Comparison of ENCODE assay signal across 8 cellular contexts in the genomic region with DNA sequence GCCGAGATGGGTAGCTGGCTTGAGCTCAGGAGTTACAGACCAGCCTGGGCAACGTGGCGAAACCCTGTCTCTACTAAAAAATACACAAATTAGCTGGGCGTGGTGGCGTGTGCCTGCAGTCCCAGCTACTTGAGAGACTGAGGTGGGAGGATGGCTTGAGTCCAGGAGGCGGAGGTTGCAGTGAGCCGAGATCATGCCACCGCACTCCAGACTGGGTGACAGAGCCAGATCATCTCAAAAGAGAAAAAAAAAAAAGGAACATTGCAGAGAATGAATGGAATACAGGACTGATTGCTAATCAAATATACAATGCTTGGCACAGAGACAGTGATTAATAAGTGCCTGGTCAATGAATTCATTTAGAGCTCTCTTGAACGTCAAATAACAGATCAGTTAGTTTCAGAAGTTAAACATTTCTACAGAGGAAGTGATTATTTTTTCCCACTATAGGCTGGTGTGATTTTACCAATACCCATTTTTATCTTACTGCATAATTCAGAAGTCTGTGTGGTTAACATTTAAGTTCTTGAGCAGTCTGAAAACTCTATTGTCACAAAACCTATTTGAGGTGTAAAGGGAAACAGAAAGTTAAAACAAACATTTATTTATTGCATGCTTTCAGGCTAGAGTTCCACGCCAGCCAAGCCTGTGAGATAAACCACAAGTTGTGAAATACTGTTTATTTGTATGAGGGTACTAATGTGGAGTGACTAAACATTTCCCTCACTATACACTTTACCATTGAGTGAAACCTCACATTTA. TPM values are rescaled to one million over a fixed set of nuclear protein-coding genes. Genes with fewer than 3 reads are reported as not detected.
A peak's percentile ranks its signal among the peaks of the same experiment; 100 is the strongest.
DNase-seq lines count a peak whose midpoint lies in the region; ATAC-seq and TF ChIP-seq lines count a peak whose summit lies in the region.

No MANE protein-coding gene starts in this region.

- peaks cover 3% of the 10 kb centered on the region for H3K27me3 Mint-ChIP-seq in type B pancreatic cell

- H3K36me3 Mint-ChIP-seq in type B pancreatic cell: no peaks in the 10 kb centered on the region

- H3K4me3 Mint-ChIP-seq in type B pancreatic cell: no peak overlapping the region

- DNase-seq in GM13976 (ENCODE audit: low spot score): peak; percentile 51
- DNase-seq in HT1080 (ENCODE audit: low read depth): peak; percentile 46
- peak; percentile 31 for DNase-seq in epithelial cell of prostate (ENCODE audit: low read depth, low spot score)
- no peak for DNase-seq in NCI-H774 (lab: John Stamatoyannopoulos, UW)
- no peak for DNase-seq in stimulated activated CD8-positive, alpha-beta memory T cell treated with anti-CD3 and anti-CD28 coated beads, Interleukin-4, amount 100 ng/mL, for 48 hours
- no peak for DNase-seq in type B pancreatic cell (ENCODE audit: extremely low spot score, unreplicated experiment)

- H3K4me1 Mint-ChIP-seq in type B pancreatic cell (ENCODE audit: unreplicated experiment): no peaks in the 10 kb centered on the region

- no peaks in the 10 kb centered on the region for H3K9me3 Mint-ChIP-seq in type B pancreatic cell

- H3K27ac ChIP-seq in epithelial cell of prostate: no peak overlapping the region

- in situ Hi-C loops in GM13976 (cut with MboI; ENCODE audit: low sequenced_read_pairs, unreplicated experiment): no loop called here

- no peak overlapping the region for H3K27ac Mint-ChIP-seq in type B pancreatic cell

- no peak for TF ChIP-seq CTCF in GM13976 (IDR thresholded peaks at IDR 0.05; ENCODE audit: borderline replicate concordance, control extremely low read depth, extremely low read depth, insufficient read depth, missing control alignments)
- TF ChIP-seq CTCF in type B pancreatic cell (conservative IDR thresholded peaks at IDR 0.05): no peak

- ATAC-seq in GM21619 (IDR thresholded peaks at IDR 0.05; ENCODE audit: unreplicated experiment): peak; percentile 85
- no peak for ATAC-seq in SK-N-SH treated with all-trans-retinoic acid at 6 μM for 48 hours

TF ChIP-seq in SK-N-SH treated with all-trans-retinoic acid at 6 μM for 48 hours, 23 proteins besides CTCF, POLR2A, EP300 and RAD21:
- TF ChIP-seq ZNF8 (CRISPR knock-in tag; IDR thresholded peaks at IDR 0.05) (no peak), ISL1 (CRISPR knock-in tag; IDR thresholded peaks at IDR 0.05) (no peak), ZC3H10 (CRISPR knock-in tag; IDR thresholded peaks at IDR 0.05) (no peak), PPARA (CRISPR knock-in tag; IDR thresholded peaks at IDR 0.05; ENCODE audit: borderline replicate concordance) (no peak), ESRRG (CRISPR knock-in tag; IDR thresholded peaks at IDR 0.05) (no peak), GLIS3 (CRISPR knock-in tag; IDR thresholded peaks at IDR 0.05) (no peak), ZFP3 (CRISPR knock-in tag; IDR thresholded peaks at IDR 0.05) (no peak), ZNF565 (CRISPR knock-in tag; conservative IDR thresholded peaks at IDR 0.05; ENCODE audit: low read depth) (no peak), CSDC2 (CRISPR knock-in tag; IDR thresholded peaks at IDR 0.05) (no peak), ZNF70 (CRISPR knock-in tag; IDR thresholded peaks at IDR 0.05) (no peak), TCF4 (CRISPR knock-in tag; IDR thresholded peaks at IDR 0.05; ENCODE audit: borderline replicate concordance) (no peak), OSR1 (CRISPR knock-in tag; IDR thresholded peaks at IDR 0.05) (no peak), BACH2 (CRISPR knock-in tag; IDR thresholded peaks at IDR 0.05; ENCODE audit: borderline replicate concordance) (no peak), RARB (CRISPR knock-in tag; IDR thresholded peaks at IDR 0.05) (no peak)
- TF ChIP-seq, protein P1, sequence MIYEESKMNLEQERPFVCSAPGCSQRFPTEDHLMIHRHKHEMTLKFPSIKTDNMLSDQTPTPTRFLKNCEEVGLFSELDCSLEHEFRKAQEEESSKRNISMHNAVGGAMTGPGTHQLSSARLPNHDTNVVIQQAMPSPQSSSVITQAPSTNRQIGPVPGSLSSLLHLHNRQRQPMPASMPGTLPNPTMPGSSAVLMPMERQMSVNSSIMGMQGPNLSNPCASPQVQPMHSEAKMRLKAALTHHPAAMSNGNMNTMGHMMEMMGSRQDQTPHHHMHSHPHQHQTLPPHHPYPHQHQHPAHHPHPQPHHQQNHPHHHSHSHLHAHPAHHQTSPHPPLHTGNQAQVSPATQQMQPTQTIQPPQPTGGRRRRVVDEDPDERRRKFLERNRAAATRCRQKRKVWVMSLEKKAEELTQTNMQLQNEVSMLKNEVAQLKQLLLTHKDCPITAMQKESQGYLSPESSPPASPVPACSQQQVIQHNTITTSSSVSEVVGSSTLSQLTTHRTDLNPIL (CRISPR knock-in tag; IDR thresholded peaks at IDR 0.05; ENCODE audit: low read depth): no peak
- TF ChIP-seq, protein P2, sequence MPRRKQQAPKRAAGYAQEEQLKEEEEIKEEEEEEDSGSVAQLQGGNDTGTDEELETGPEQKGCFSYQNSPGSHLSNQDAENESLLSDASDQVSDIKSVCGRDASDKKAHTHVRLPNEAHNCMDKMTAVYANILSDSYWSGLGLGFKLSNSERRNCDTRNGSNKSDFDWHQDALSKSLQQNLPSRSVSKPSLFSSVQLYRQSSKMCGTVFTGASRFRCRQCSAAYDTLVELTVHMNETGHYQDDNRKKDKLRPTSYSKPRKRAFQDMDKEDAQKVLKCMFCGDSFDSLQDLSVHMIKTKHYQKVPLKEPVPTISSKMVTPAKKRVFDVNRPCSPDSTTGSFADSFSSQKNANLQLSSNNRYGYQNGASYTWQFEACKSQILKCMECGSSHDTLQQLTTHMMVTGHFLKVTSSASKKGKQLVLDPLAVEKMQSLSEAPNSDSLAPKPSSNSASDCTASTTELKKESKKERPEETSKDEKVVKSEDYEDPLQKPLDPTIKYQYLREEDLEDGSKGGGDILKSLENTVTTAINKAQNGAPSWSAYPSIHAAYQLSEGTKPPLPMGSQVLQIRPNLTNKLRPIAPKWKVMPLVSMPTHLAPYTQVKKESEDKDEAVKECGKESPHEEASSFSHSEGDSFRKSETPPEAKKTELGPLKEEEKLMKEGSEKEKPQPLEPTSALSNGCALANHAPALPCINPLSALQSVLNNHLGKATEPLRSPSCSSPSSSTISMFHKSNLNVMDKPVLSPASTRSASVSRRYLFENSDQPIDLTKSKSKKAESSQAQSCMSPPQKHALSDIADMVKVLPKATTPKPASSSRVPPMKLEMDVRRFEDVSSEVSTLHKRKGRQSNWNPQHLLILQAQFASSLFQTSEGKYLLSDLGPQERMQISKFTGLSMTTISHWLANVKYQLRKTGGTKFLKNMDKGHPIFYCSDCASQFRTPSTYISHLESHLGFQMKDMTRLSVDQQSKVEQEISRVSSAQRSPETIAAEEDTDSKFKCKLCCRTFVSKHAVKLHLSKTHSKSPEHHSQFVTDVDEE (CRISPR knock-in tag; IDR thresholded peaks at IDR 0.05): no peak
- TF ChIP-seq, protein P3, sequence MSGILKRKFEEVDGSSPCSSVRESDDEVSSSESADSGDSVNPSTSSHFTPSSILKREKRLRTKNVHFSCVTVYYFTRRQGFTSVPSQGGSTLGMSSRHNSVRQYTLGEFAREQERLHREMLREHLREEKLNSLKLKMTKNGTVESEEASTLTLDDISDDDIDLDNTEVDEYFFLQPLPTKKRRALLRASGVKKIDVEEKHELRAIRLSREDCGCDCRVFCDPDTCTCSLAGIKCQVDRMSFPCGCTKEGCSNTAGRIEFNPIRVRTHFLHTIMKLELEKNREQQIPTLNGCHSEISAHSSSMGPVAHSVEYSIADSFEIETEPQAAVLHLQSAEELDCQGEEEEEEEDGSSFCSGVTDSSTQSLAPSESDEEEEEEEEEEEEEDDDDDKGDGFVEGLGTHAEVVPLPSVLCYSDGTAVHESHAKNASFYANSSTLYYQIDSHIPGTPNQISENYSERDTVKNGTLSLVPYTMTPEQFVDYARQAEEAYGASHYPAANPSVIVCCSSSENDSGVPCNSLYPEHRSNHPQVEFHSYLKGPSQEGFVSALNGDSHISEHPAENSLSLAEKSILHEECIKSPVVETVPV (CRISPR knock-in tag; IDR thresholded peaks at IDR 0.05): no peak

RNA-seq across cellular contexts. Expression of a gene that starts 7.7 kb away (rescaled TPM):
- total RNA-seq in HT1080 (2014; rRNA removed; shearing (Covaris generic)): 26.2 and 28.2 TPM in 2 replicates
- 11.5 and 14.3 TPM in 2 replicates for polyA plus RNA-seq in HT1080 (2015; cell fraction: cytosol; rRNA removed)
- 23.7 and 24.3 TPM in 2 replicates for polyA plus RNA-seq in HT1080 (2015; cell fraction: nucleus; rRNA removed)
- total RNA-seq in type B pancreatic cell (ENCODE audit: low replicate concordance): 47.1 and 47.2 TPM in 2 replicates

RNA-seq across cellular contexts. Expression of a gene that starts 48.0 kb away (rescaled TPM):
- 144 and 188 TPM in 2 replicates for total RNA-seq in HT1080 (2014; rRNA removed; shearing (Covaris generic))
- 85.7 and 131 TPM in 2 replicates for polyA plus RNA-seq in HT1080 (2015; cell fraction: cytosol; rRNA removed)
- 19.8 and 22.0 TPM in 2 replicates for polyA plus RNA-seq in HT1080 (2015; cell fraction: nucleus; rRNA removed)
- total RNA-seq in type B pancreatic cell (ENCODE audit: low replicate concordance): 161 and 171 TPM in 2 replicates

RNA-seq across cellular contexts. Expression of a gene that starts 59.9 kb away (rescaled TPM):
- total RNA-seq in HT1080 (2014; rRNA removed; shearing (Covaris generic)): 91.9 and 112 TPM in 2 replicates
- 66.1 and 69.6 TPM in 2 replicates for polyA plus RNA-seq in HT1080 (2015; cell fraction: cytosol; rRNA removed)
- polyA plus RNA-seq in HT1080 (2015; cell fraction: nucleus; rRNA removed): 29.4 and 35.5 TPM in 2 replicates
- 31.1 and 38.8 TPM in 2 replicates for total RNA-seq in type B pancreatic cell (ENCODE audit: low replicate concordance)

Comparison
In these comparisons a context has a peak if more than half of its experiments do, and no peak if none do; other contexts are left out.
1. DNase-seq: peak in GM13976 (single experiment), HT1080 (single experiment) and epithelial cell of prostate (single experiment); none in NCI-H774 (single experiment), stimulated activated CD8-positive, alpha-beta memory T cell treated with anti-CD3 and anti-CD28 coated beads, Interleukin-4, amount 100 ng/mL, for 48 hours (single experiment) and type B pancreatic cell (single experiment).